In genomic region chr9:71048271-71048670, GRCh38 we compare ENCODE assay signal across 22 cellular contexts.
DNase-seq lines count a peak whose midpoint lies in the region; ATAC-seq and TF ChIP-seq lines count a peak whose summit lies in the region.
"Had no signal": no experiment of that assay in that cellular context is flagged by ENCODE, and none has a peak within 500 bp of the region (broad histone marks: within the 10 kb centered on the region; RNA-seq: fewer than 3 reads in every experiment).

No MANE protein-coding gene starts in this region.

- no peaks in the 10 kb centered on the region for H3K36me3 ChIP-seq in H7 (replicated peaks; ENCODE audit: control insufficient read depth, insufficient read depth, low read length)
- H3K36me3 ChIP-seq: BLaER1 treated with 17β-estradiol and CSF1 and Interleukin-3, amounts not matched to agents 10 nM and 100 nM; SJCRH30 had no signal

- no peak for DNase-seq in HEK293T (ENCODE audit: extremely low spot score)
- peak; percentile 52 for DNase-seq in ecto neural progenitor cell (ENCODE audit: low spot score)
- DNase-seq in kidney tubule cell (ENCODE audit: low spot score), result peak; percentile 33
- DNase-seq in retina, result peak; percentile 32
- DNase-seq in substantia nigra (lab: John Stamatoyannopoulos, UW), result no peak
- no peak for DNase-seq in H7
- DNase-seq: AML-193; CD4-positive, alpha-beta T cell; GOT3; KBM-7; NCI-H1105 treated with DMSO at 0.1 percent for 48 hours; NCI-H146; NCI-H1930; NCI-H2107; NCI-H2227 treated with DMSO at 0.1 percent for 48 hours; NCI-H526 treated with DMSO at 0.1 percent for 48 hours; PC-9; SJCRH30 had no signal

- CTCF ChIA-PET in HEK293T (lab: Yijun Ruan, JAX), result no interaction called here

- H3K27ac ChIP-seq in substantia nigra (ENCODE audit: low read depth, low read length, poor library complexity, severe bottlenecking), result no peak overlapping the region
- H3K27ac ChIP-seq: A549; BLaER1 treated with 17β-estradiol and CSF1 and Interleukin-3, amounts not matched to agents 10 nM and 100 nM; PC-9; SJCRH30 had no signal

- ATAC-seq in GM18517 (IDR thresholded peaks at IDR 0.05; ENCODE audit: unreplicated experiment), result no peak
- ATAC-seq: A549, Right ventricle myocardium inferior had no signal

- POLR2A ChIA-PET in HEK293T (lab: Yijun Ruan, JAX), result no interaction called here

- H3K27me3 ChIP-seq in H7 (ENCODE audit: control insufficient read depth, insufficient read depth, low read length), result no peaks in the 10 kb centered on the region
- H3K27me3 ChIP-seq: BLaER1 treated with 17β-estradiol and CSF1 and Interleukin-3, amounts not matched to agents 10 nM and 100 nM; SJCRH30 had no signal

- H3K4me3 ChIP-seq in H7 (ENCODE audit: insufficient read depth, low read depth, low read length), result no peak overlapping the region
- H3K4me3 ChIP-seq: A549; BLaER1 treated with 17β-estradiol and CSF1 and Interleukin-3, amounts not matched to agents 10 nM and 100 nM; PC-9; SJCRH30 had no signal

TF ChIP-seq in HEK293T, 16 proteins besides CTCF, POLR2A, EP300 and RAD21:
- TF ChIP-seq BHLHE40 (IDR thresholded peaks at IDR 0.05; ENCODE audit: borderline replicate concordance) (no peak), PKNOX1 (IDR thresholded peaks at IDR 0.05) (0 out of 2 replicates have a peak, but pooled peaks have one; percentile 15)

Comparison
In these comparisons a context has a peak if more than half of its experiments do, and no peak if none do; other contexts are left out.
1. DNase-seq: peak in ecto neural progenitor cell (single experiment), kidney tubule cell (single experiment) and retina (single experiment); none in HEK293T (single experiment), substantia nigra (0 of 49) and H7 (single experiment).